ENCODE assay signal across 8 cellular contexts in genomic region chr9:90774682-90775081, GRCh38. TPM values are rescaled to one million over a fixed set of nuclear protein-coding genes. Genes with fewer than 3 reads are reported as not detected.
DNase-seq lines count a peak whose midpoint lies in the region; ATAC-seq and TF ChIP-seq lines count a peak whose summit lies in the region.
"Had no signal": no experiment of that assay in that cellular context is flagged by ENCODE, and none has a peak within 500 bp of the region (broad histone marks: within the 10 kb centered on the region; RNA-seq: fewer than 3 reads in every experiment).

No MANE protein-coding gene starts in this region.

- no peak overlapping the region for H2BK5ac ChIP-seq in H9 (ENCODE audit: insufficient read length, low read length)

- H3K27me3 Mint-ChIP-seq in H9 (ENCODE audit: low read depth): peaks cover 4% of the 10 kb centered on the region; the same call in 1 of the 2 replicates

- DNase-seq in H9: no peak
- DNase-seq in lower lobe of right lung: no peak
- DNase-seq in NCI-H1048 (lab: John Stamatoyannopoulos, UW): no peak
- DNase-seq in ascending aorta (ENCODE audit: low spot score in 2 of 2): no peak
- DNase-seq in stimulated activated CD4-positive, alpha-beta T cell treated with anti-CD3 and anti-CD28 coated beads, Interleukin-4, amount 100 ng/mL, for 4 hours: no peak

- H3K9me2 ChIP-seq in Loucy (replicated peaks; ENCODE audit: low read depth, low read length): no peaks in the 10 kb centered on the region

- H3T11ph ChIP-seq in H9 (ENCODE audit: low read length): no peak overlapping the region

- H3K4me2 ChIP-seq in H9 (ENCODE audit: insufficient read depth, insufficient read length, low read length) (no peak overlapping the region), Loucy (ENCODE audit: low read depth, low read length, poor library complexity, severe bottlenecking) (peak overlapping the region; percentile 12)

- H3K23me2 ChIP-seq in H9 (ENCODE audit: insufficient read length, low read depth, low read length, poor library complexity, severe bottlenecking): no peaks in the 10 kb centered on the region

- no peak overlapping the region for H2BK120ac ChIP-seq in H9 (ENCODE audit: low read depth, low read length, poor library complexity, severe bottlenecking)

- peaks cover 2 to 8% (median 8%) of the 10 kb centered on the region in 3 experiments; a peak in 5 of 7 replicates for H3K36me3 Mint-ChIP-seq in H9 (ENCODE audit: insufficient read depth in 1 of 3, low read depth in 3 of 3)
- H3K36me3 Mint-ChIP-seq: activated naive CD4-positive, alpha-beta T cell treated with anti-CD3 and anti-CD28 coated beads, Interleukin-2, amount 50 U/mL, for 24 hours had no signal

- H3K18ac ChIP-seq in H9 (ENCODE audit: insufficient read length, low read depth, low read length): no peak overlapping the region

- H3K4me1 ChIP-seq in H9 (ENCODE audit: insufficient read depth, low read length) (peaks cover 5% of the 10 kb centered on the region; the same call in 1 of the 2 replicates), Loucy (ENCODE audit: insufficient read depth, low read length, poor library complexity, severe bottlenecking) (peaks cover 14% of the 10 kb centered on the region), lower lobe of right lung (no peaks in the 10 kb centered on the region), ascending aorta (no peaks in the 10 kb centered on the region)

- H3K9me3 ChIP-seq in H9 (ENCODE audit: control insufficient read depth, low read depth, low read length) (peaks cover 8% of the 10 kb centered on the region), Loucy (ENCODE audit: insufficient read depth, low read depth, low read length) (no peaks in the 10 kb centered on the region), lower lobe of right lung (no peaks in the 10 kb centered on the region), ascending aorta (no peaks in the 10 kb centered on the region)

- no peak overlapping the region for H3K23ac ChIP-seq in H9 (ENCODE audit: insufficient read length, low read depth, low read length)

- peak; percentile 87 for ATAC-seq in GM18868 (IDR thresholded peaks at IDR 0.05; ENCODE audit: unreplicated experiment)
- peak; percentile 32 to 69 for ATAC-seq in lower lobe of right lung

- no peak overlapping the region for H2BK20ac ChIP-seq in H9 (ENCODE audit: low read depth, low read length, poor library complexity, severe bottlenecking)

- H3K9ac ChIP-seq in H9 (ENCODE audit: extremely low read depth, insufficient read length, low read length) (no peak overlapping the region), Loucy (ENCODE audit: low read depth, low read length, poor library complexity, severe bottlenecking) (no peak overlapping the region)

- H3K4me3 ChIP-seq in Loucy (ENCODE audit: low read length, poor library complexity, severe bottlenecking): no peak overlapping the region
- no peak overlapping the region for H3K4me3 ChIP-seq in lower lobe of right lung
- H3K4me3 ChIP-seq in ascending aorta: no peak overlapping the region

- no peaks in the 10 kb centered on the region for H3K79me2 ChIP-seq in H9 (ENCODE audit: insufficient read depth, low read length)
- no peaks in the 10 kb centered on the region for H3K79me2 ChIP-seq in Loucy (ENCODE audit: insufficient read depth, low read length)

- peaks cover 12 to 16% of the 10 kb centered on the region in 2 experiments for H3K4me1 Mint-ChIP-seq in H9
- H3K4me1 Mint-ChIP-seq: activated naive CD4-positive, alpha-beta T cell treated with anti-CD3 and anti-CD28 coated beads, Interleukin-2, amount 50 U/mL, for 24 hours had no signal

- no peaks in the 10 kb centered on the region for H3K79me1 ChIP-seq in H9 (ENCODE audit: insufficient read depth, low read depth, low read length, poor library complexity, severe bottlenecking)

- H3K27me3 ChIP-seq in H9 (ENCODE audit: insufficient read depth, low read length) (no peaks in the 10 kb centered on the region), Loucy (ENCODE audit: insufficient read depth, low read length, poor library complexity, severe bottlenecking) (no peaks in the 10 kb centered on the region), lower lobe of right lung (ENCODE audit: low read depth) (no peaks in the 10 kb centered on the region), ascending aorta (no peaks in the 10 kb centered on the region)

- no peak overlapping the region for H3K4ac ChIP-seq in H9 (ENCODE audit: low read depth, low read length)

- H4K20me1 ChIP-seq in H9 (ENCODE audit: control insufficient read depth, insufficient read depth, insufficient read length) (no peaks in the 10 kb centered on the region), Loucy (ENCODE audit: insufficient read depth, low read length, poor library complexity, severe bottlenecking) (no peaks in the 10 kb centered on the region)

- no peak overlapping the region for H2BK12ac ChIP-seq in H9 (ENCODE audit: insufficient read length, low read depth, low read length)

- H4K91ac ChIP-seq in H9 (ENCODE audit: insufficient read length, low read depth, low read length): no peak overlapping the region

- intact Hi-C loops in lower lobe of right lung (cut with DNase I) (no loop called here), ascending aorta (cut with DNase I) (no loop called here)

- no peak overlapping the region for H3K56ac ChIP-seq in H9 (ENCODE audit: insufficient read length, low read depth, low read length)

- no CpG with 5 or more reads among the region's 3 CpGs for WGBS in H9 (ENCODE audit: extremely low coverage, insufficient read length, low lambda C conversion rate)

- H2BK15ac ChIP-seq in H9 (ENCODE audit: low read depth, low read length): no peak overlapping the region

- H2AFZ ChIP-seq in H9 (ENCODE audit: low read length) (no peak overlapping the region), Loucy (ENCODE audit: low read length) (no peak overlapping the region)

- peaks cover 8% of the 10 kb centered on the region in 2 experiments; a peak in 4 of 5 replicates for H3K9me3 Mint-ChIP-seq in H9
- H3K9me3 Mint-ChIP-seq: activated naive CD4-positive, alpha-beta T cell treated with anti-CD3 and anti-CD28 coated beads, Interleukin-2, amount 50 U/mL, for 24 hours had no signal

- no peak overlapping the region for H3K27ac Mint-ChIP-seq in H9
- H3K27ac Mint-ChIP-seq: activated naive CD4-positive, alpha-beta T cell treated with anti-CD3 and anti-CD28 coated beads, Interleukin-2, amount 50 U/mL, for 24 hours had no signal

- TF ChIP-seq CTCF in H9 (conservative IDR thresholded peaks at IDR 0.05) (peak; percentile 15; the same call in 1 of the 3 replicates), Loucy (conservative IDR thresholded peaks at IDR 0.05; ENCODE audit: low read length) (peak; percentile 42; the same call in 1 of the 2 replicates), lower lobe of right lung (IDR thresholded peaks at IDR 0.05) (no peak), ascending aorta (IDR thresholded peaks at IDR 0.05) (no peak)

- H3F3A ChIP-seq in Loucy (ENCODE audit: low read depth): no peaks in the 10 kb centered on the region

- H4K5ac ChIP-seq in H9 (ENCODE audit: insufficient read length, low read depth, low read length): no peak overlapping the region

- H3K36me3 ChIP-seq in Loucy (ENCODE audit: insufficient read depth, low read length): no peaks in the 10 kb centered on the region
- no peaks in the 10 kb centered on the region for H3K36me3 ChIP-seq in lower lobe of right lung
- no peaks in the 10 kb centered on the region for H3K36me3 ChIP-seq in ascending aorta

- no peak overlapping the region for H3K4me3 Mint-ChIP-seq in H9
- H3K4me3 Mint-ChIP-seq: activated naive CD4-positive, alpha-beta T cell treated with anti-CD3 and anti-CD28 coated beads, Interleukin-2, amount 50 U/mL, for 24 hours had no signal

- H3K27ac ChIP-seq in H9 (ENCODE audit: insufficient read length, low read depth, low read length) (no peak overlapping the region), lower lobe of right lung (no peak overlapping the region), ascending aorta (no peak overlapping the region)

- no peak overlapping the region for H2AK5ac ChIP-seq in H9 (ENCODE audit: insufficient read length, low read length)

- H3K14ac ChIP-seq in H9 (ENCODE audit: insufficient read depth, low read length): no peak overlapping the region

- H4K8ac ChIP-seq in H9 (replicated peaks; ENCODE audit: insufficient read length, low read depth, low read length): no peak overlapping the region

RNA-seq across cellular contexts. Expression of gene SYK, which starts 26.9 kb away (rescaled TPM):
- total RNA-seq in H9 (2021): 7.9 and 8.0 TPM in 2 replicates
- total RNA-seq in lower lobe of right lung: 88.9 TPM
- total RNA-seq in ascending aorta: 3.2 TPM

Comparison
In these comparisons a context has a peak if more than half of its experiments do, and no peak if none do; other contexts are left out.
1. CTCF ChIP-seq: peak in H9 (single experiment) and Loucy (single experiment); none in lower lobe of right lung (single experiment) and ascending aorta (0 of 3).